Comparison of ENCODE assay signal across 8 cellular contexts in the genomic region with DNA sequence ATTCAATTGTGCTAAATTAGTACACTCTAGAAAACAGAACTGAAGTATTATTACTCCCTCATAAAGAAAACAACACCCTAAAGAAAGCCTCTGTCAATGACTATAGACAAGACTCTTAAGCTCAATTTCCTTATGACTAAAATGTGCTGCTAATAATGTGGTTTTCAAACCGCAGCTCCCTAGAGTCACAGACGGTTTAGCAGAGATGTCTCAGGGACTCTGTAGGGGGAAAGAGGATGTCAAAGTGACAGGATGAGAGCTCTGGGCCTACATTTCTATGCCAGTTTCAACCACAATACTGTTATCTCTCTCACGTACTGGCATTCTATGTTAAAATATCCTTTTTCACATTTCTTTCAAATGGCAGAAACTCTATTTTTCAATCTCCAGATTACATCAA. TPM values are rescaled to one million over a fixed set of nuclear protein-coding genes. Genes with fewer than 3 reads are reported as not detected.
DNase-seq lines count a peak whose midpoint lies in the region; ATAC-seq and TF ChIP-seq lines count a peak whose summit lies in the region.

No MANE protein-coding gene starts in this region.

- intact Hi-C loops in posterior cingulate gyrus (cut with DNase I) (no loop called here), upper lobe of right lung (cut with DNase I) (no loop called here)

- H3K36me3 ChIP-seq in GM06990 (ENCODE audit: control insufficient read depth, insufficient read depth, low read length) (no peaks in the 10 kb centered on the region; the same call in 1 of the 2 replicates), upper lobe of right lung (peaks cover 66% of the 10 kb centered on the region)

- H3K27me3 ChIP-seq in GM06990 (replicated peaks; ENCODE audit: control insufficient read depth, insufficient read depth, low read length) (no peaks in the 10 kb centered on the region), upper lobe of right lung (no peaks in the 10 kb centered on the region)

- H3K4me3 ChIP-seq in GM06990 (replicated peaks; ENCODE audit: low read depth, low read length) (no peak overlapping the region), upper lobe of right lung (no peak overlapping the region)

- TF ChIP-seq CTCF in GM06990 (IDR thresholded peaks at IDR 0.05; ENCODE audit: insufficient read depth, low read length, poor library complexity, severe bottlenecking) (no peak), upper lobe of right lung (IDR thresholded peaks at IDR 0.05) (no peak)

- DNase-seq in GM06990 (ENCODE audit: extremely low read depth, insufficient read length), result peak; percentile 71
- DNase-seq in activated effector memory CD4-positive, alpha-beta T cell treated with anti-CD3 and anti-CD28 coated beads, Interleukin-2, amount 50 U/mL, for 16 hours, result peak; percentile 64
- DNase-seq in Ammon's horn (ENCODE audit: low spot score), result no peak
- no peak for DNase-seq in posterior cingulate gyrus
- DNase-seq in upper lobe of right lung, result no peak
- no peak for DNase-seq in NCI-H128 (lab: John Stamatoyannopoulos, UW; ENCODE audit: unreplicated experiment)

- peak; percentile 100 for ATAC-seq in GM21367 (IDR thresholded peaks at IDR 0.05; ENCODE audit: unreplicated experiment)
- peak; percentile 100 for ATAC-seq in HG03558 (IDR thresholded peaks at IDR 0.05; ENCODE audit: extremely low read depth, unreplicated experiment)
- no peak for ATAC-seq in upper lobe of right lung

- peaks cover 5% of the 10 kb centered on the region for H3K4me1 ChIP-seq in upper lobe of right lung

- H3K27ac ChIP-seq in upper lobe of right lung, result no peak overlapping the region

- no peaks in the 10 kb centered on the region for H3K9me3 ChIP-seq in upper lobe of right lung

RNA-seq across cellular contexts. Expression of gene WDR49, which starts 37.6 kb away (rescaled TPM):
- 1.2 TPM for total RNA-seq in upper lobe of right lung

RNA-seq across cellular contexts. Expression of gene PDCD10, which starts 43.3 kb away (rescaled TPM):
- 53.2 TPM for total RNA-seq in upper lobe of right lung

RNA-seq across cellular contexts. Expression of gene SERPINI1, which starts 44.2 kb away (rescaled TPM):
- 7.1 TPM for total RNA-seq in upper lobe of right lung

Comparison
In these comparisons a context has a peak if more than half of its experiments do, and no peak if none do; other contexts are left out.
1. DNase-seq: peak in GM06990 (single experiment) and activated effector memory CD4-positive, alpha-beta T cell treated with anti-CD3 and anti-CD28 coated beads, Interleukin-2, amount 50 U/mL, for 16 hours (single experiment); none in Ammon's horn (single experiment), posterior cingulate gyrus (0 of 10), upper lobe of right lung (single experiment) and NCI-H128 (single experiment).